Comparison of ENCODE assay signal across 20 cellular contexts in genomic region chr3:180910823-180911222, GRCh38. TPM values are rescaled to one million over a fixed set of nuclear protein-coding genes. Genes with fewer than 3 reads are reported as not detected.
DNase-seq lines count a peak whose midpoint lies in the region; ATAC-seq and TF ChIP-seq lines count a peak whose summit lies in the region.
"Had no signal": no experiment of that assay in that cellular context is flagged by ENCODE, and none has a peak within 500 bp of the region (broad histone marks: within the 10 kb centered on the region; RNA-seq: fewer than 3 reads in every experiment).

No MANE protein-coding gene starts in this region.

- CTCF ChIA-PET in activated CD4-positive, alpha-beta memory T cell treated with anti-CD3 and anti-CD28 coated beads for 36 hours (lab: Charles Lee): interaction anchor here (0.9 kb wide), 1 partner anchor 52 kb away, joined by 4 read pairs; no protein-coding TSS in a partner anchor
- CTCF ChIA-PET in activated CD4-positive, alpha-beta memory T cell treated with anti-CD3 and anti-CD28 coated beads, Interleukin-2, amount 10 ng/mL, durations not matched to agents 7 days and 5 days (lab: Charles Lee): no interaction called here
- CTCF ChIA-PET in CD8-positive, alpha-beta T cell (lab: Charles Lee): no interaction called here

- no peak overlapping the region for H3K4me3 Mint-ChIP-seq in activated CD4-positive, alpha-beta memory T cell treated with anti-CD3 and anti-CD28 coated beads for 36 hours
- H3K4me3 Mint-ChIP-seq in activated CD4-positive, alpha-beta memory T cell treated with anti-CD3 and anti-CD28 coated beads, Interleukin-2, amount 10 ng/mL, durations not matched to agents 7 days and 5 days: no peak overlapping the region
- H3K4me3 Mint-ChIP-seq in CD8-positive, alpha-beta T cell: peak overlapping the region; percentile 53
- H3K4me3 Mint-ChIP-seq in activated naive CD8-positive, alpha-beta T cell treated with anti-CD3 and anti-CD28 coated beads, Interleukin-2, amount 10 ng/mL, durations not matched to agents 7 days and 5 days: peak overlapping the region; percentile 16
- H3K4me3 Mint-ChIP-seq in nephron progenitor cell: peak overlapping the region; percentile 30

- ATAC-seq in CD8-positive, alpha-beta T cell: no peak
- no peak for ATAC-seq in activated naive CD8-positive, alpha-beta T cell treated with anti-CD3 and anti-CD28 coated beads, Interleukin-2, amount 10 ng/mL, durations not matched to agents 7 days and 5 days (ENCODE audit: low read depth)
- ATAC-seq: A549, pancreas, Right ventricle myocardium inferior had no signal

- H3K9me3 ChIP-seq in CD8-positive, alpha-beta T cell (ENCODE audit: low read length): no peaks in the 10 kb centered on the region
- H3K9me3 ChIP-seq: BE2C, pancreas, right atrium auricular region had no signal

- no peak overlapping the region for H3K27ac ChIP-seq in CD8-positive, alpha-beta T cell (ENCODE audit: low read depth, low read length)
- H3K27ac ChIP-seq: coronary artery, GM23248, right atrium auricular region had no signal

- H3K9me3 Mint-ChIP-seq in activated CD4-positive, alpha-beta memory T cell treated with anti-CD3 and anti-CD28 coated beads for 36 hours: peaks cover 3% of the 10 kb centered on the region
- peaks cover 3% of the 10 kb centered on the region for H3K9me3 Mint-ChIP-seq in activated CD4-positive, alpha-beta memory T cell treated with anti-CD3 and anti-CD28 coated beads, Interleukin-2, amount 10 ng/mL, durations not matched to agents 7 days and 5 days
- peaks cover 3% of the 10 kb centered on the region for H3K9me3 Mint-ChIP-seq in CD8-positive, alpha-beta T cell
- peaks cover 1% of the 10 kb centered on the region for H3K9me3 Mint-ChIP-seq in activated naive CD8-positive, alpha-beta T cell treated with anti-CD3 and anti-CD28 coated beads, Interleukin-2, amount 10 ng/mL, durations not matched to agents 7 days and 5 days
- peaks cover 10% of the 10 kb centered on the region for H3K9me3 Mint-ChIP-seq in nephron progenitor cell

- peaks cover 42% of the 10 kb centered on the region for H3K4me1 Mint-ChIP-seq in activated CD4-positive, alpha-beta memory T cell treated with anti-CD3 and anti-CD28 coated beads for 36 hours (ENCODE audit: low read depth)
- peaks cover 35% of the 10 kb centered on the region for H3K4me1 Mint-ChIP-seq in activated CD4-positive, alpha-beta memory T cell treated with anti-CD3 and anti-CD28 coated beads, Interleukin-2, amount 10 ng/mL, durations not matched to agents 7 days and 5 days
- H3K4me1 Mint-ChIP-seq in CD8-positive, alpha-beta T cell (ENCODE audit: low read depth): peaks cover 56% of the 10 kb centered on the region
- peaks cover 29% of the 10 kb centered on the region for H3K4me1 Mint-ChIP-seq in activated naive CD8-positive, alpha-beta T cell treated with anti-CD3 and anti-CD28 coated beads, Interleukin-2, amount 10 ng/mL, durations not matched to agents 7 days and 5 days
- H3K4me1 Mint-ChIP-seq in nephron progenitor cell: peaks cover 27% of the 10 kb centered on the region

- TF ChIP-seq CTCF in CD8-positive, alpha-beta T cell (IDR thresholded peaks at IDR 0.05): no peak
- no peak for TF ChIP-seq CTCF in nephron progenitor cell (IDR thresholded peaks at IDR 0.05)

- H3K4me1 ChIP-seq in CD8-positive, alpha-beta T cell (ENCODE audit: insufficient read depth, low read length): peaks cover 39% of the 10 kb centered on the region

- H3K27ac Mint-ChIP-seq in activated CD4-positive, alpha-beta memory T cell treated with anti-CD3 and anti-CD28 coated beads for 36 hours: peak overlapping the region; percentile 49
- no peak overlapping the region for H3K27ac Mint-ChIP-seq in activated CD4-positive, alpha-beta memory T cell treated with anti-CD3 and anti-CD28 coated beads, Interleukin-2, amount 10 ng/mL, durations not matched to agents 7 days and 5 days
- H3K27ac Mint-ChIP-seq in CD8-positive, alpha-beta T cell: no peak overlapping the region
- H3K27ac Mint-ChIP-seq in activated naive CD8-positive, alpha-beta T cell treated with anti-CD3 and anti-CD28 coated beads, Interleukin-2, amount 10 ng/mL, durations not matched to agents 7 days and 5 days: no peak overlapping the region
- H3K27ac Mint-ChIP-seq in nephron progenitor cell: no peak overlapping the region

- H3K4me3 ChIP-seq in CD8-positive, alpha-beta T cell (ENCODE audit: low read depth, low read length): no peak overlapping the region
- H3K4me3 ChIP-seq: A549, coronary artery, GM23248, pancreas, right atrium auricular region had no signal

- no peaks in the 10 kb centered on the region for H3K27me3 ChIP-seq in CD8-positive, alpha-beta T cell (ENCODE audit: insufficient read depth, low read length)
- H3K27me3 ChIP-seq: BE2C, pancreas, right atrium auricular region had no signal

- H3K36me3 ChIP-seq in CD8-positive, alpha-beta T cell (ENCODE audit: insufficient read depth, low read length): no peaks in the 10 kb centered on the region
- H3K36me3 ChIP-seq: pancreas, right atrium auricular region had no signal

- no peak for DNase-seq in activated CD4-positive, alpha-beta memory T cell treated with anti-CD3 and anti-CD28 coated beads for 36 hours
- no peak for DNase-seq in activated CD4-positive, alpha-beta memory T cell treated with anti-CD3 and anti-CD28 coated beads, Interleukin-2, amount 10 ng/mL, durations not matched to agents 7 days and 5 days
- DNase-seq in CD8-positive, alpha-beta T cell: no peak
- DNase-seq in activated naive CD8-positive, alpha-beta T cell treated with anti-CD3 and anti-CD28 coated beads, Interleukin-2, amount 10 ng/mL, durations not matched to agents 7 days and 5 days: no peak
- DNase-seq in nephron progenitor cell (no peak), UCSD-AML1 (lab: John Stamatoyannopoulos, UW; ENCODE audit: unreplicated experiment) (no peak), dedifferentiated amniotic fluid mesenchymal stem cell (ENCODE audit: extremely low spot score) (no peak), HPDE6-E6E7 (ENCODE audit: extremely low spot score) (no peak)
- DNase-seq: activated CD4-positive, alpha-beta T cell treated with anti-CD3 and anti-CD28 coated beads, Interleukin-2, amount 50 U/mL, for 1 hour; BE2C; GM23248; NCI-H1930; NCI-H226; NCI-H82; pancreas; substantia nigra had no signal

- intact Hi-C loops in activated CD4-positive, alpha-beta memory T cell treated with anti-CD3 and anti-CD28 coated beads for 36 hours (cut with micrococcal nuclease): loop anchor here (5.0 to 10.0 kb wide), 2 partner anchors 1349 to 1886 kb away; partner anchors contain the start of gene ACTL6A
- intact Hi-C loops in CD8-positive, alpha-beta T cell (cut with DNase I, micrococcal nuclease): loop anchor here (5.0 to 10.0 kb wide), 6 partner anchors 1259 to 1881 kb away; partner anchors contain the start of genes ZNF639 (in 2 of the 2), ACTL6A (in 1 of the 2), ATP11B (in 1 of the 2) and MFN1 (in 1 of the 2)

- peaks cover 13% of the 10 kb centered on the region for H3K36me3 Mint-ChIP-seq in activated CD4-positive, alpha-beta memory T cell treated with anti-CD3 and anti-CD28 coated beads for 36 hours
- H3K36me3 Mint-ChIP-seq in activated CD4-positive, alpha-beta memory T cell treated with anti-CD3 and anti-CD28 coated beads, Interleukin-2, amount 10 ng/mL, durations not matched to agents 7 days and 5 days (ENCODE audit: low read depth): peaks cover 18% of the 10 kb centered on the region
- H3K36me3 Mint-ChIP-seq in CD8-positive, alpha-beta T cell: peaks cover 22% of the 10 kb centered on the region
- H3K36me3 Mint-ChIP-seq in activated naive CD8-positive, alpha-beta T cell treated with anti-CD3 and anti-CD28 coated beads, Interleukin-2, amount 10 ng/mL, durations not matched to agents 7 days and 5 days: peaks cover 10% of the 10 kb centered on the region
- H3K36me3 Mint-ChIP-seq in nephron progenitor cell (ENCODE audit: low read depth): peaks cover 13% of the 10 kb centered on the region

- H3K27me3 Mint-ChIP-seq in activated CD4-positive, alpha-beta memory T cell treated with anti-CD3 and anti-CD28 coated beads for 36 hours: peaks cover 2% of the 10 kb centered on the region
- H3K27me3 Mint-ChIP-seq in activated CD4-positive, alpha-beta memory T cell treated with anti-CD3 and anti-CD28 coated beads, Interleukin-2, amount 10 ng/mL, durations not matched to agents 7 days and 5 days: no peaks in the 10 kb centered on the region
- H3K27me3 Mint-ChIP-seq in CD8-positive, alpha-beta T cell (ENCODE audit: low read depth): peaks cover 2% of the 10 kb centered on the region
- no peaks in the 10 kb centered on the region for H3K27me3 Mint-ChIP-seq in activated naive CD8-positive, alpha-beta T cell treated with anti-CD3 and anti-CD28 coated beads, Interleukin-2, amount 10 ng/mL, durations not matched to agents 7 days and 5 days
- H3K27me3 Mint-ChIP-seq in nephron progenitor cell (ENCODE audit: low read depth, poor library complexity): peaks cover 20% of the 10 kb centered on the region

- POLR2A ChIA-PET in activated CD4-positive, alpha-beta memory T cell treated with anti-CD3 and anti-CD28 coated beads for 36 hours (lab: Charles Lee): no interaction called here
- POLR2A ChIA-PET in activated CD4-positive, alpha-beta memory T cell treated with anti-CD3 and anti-CD28 coated beads, Interleukin-2, amount 10 ng/mL, durations not matched to agents 7 days and 5 days (lab: Charles Lee): no interaction called here
- POLR2A ChIA-PET in CD8-positive, alpha-beta T cell (lab: Charles Lee): interaction anchor here (3.0 kb wide), 1 partner anchor 21 kb away, joined by 13 read pairs; no protein-coding TSS in a partner anchor
- POLR2A ChIA-PET in activated naive CD8-positive, alpha-beta T cell treated with anti-CD3 and anti-CD28 coated beads, Interleukin-2, amount 10 ng/mL, durations not matched to agents 7 days and 5 days (lab: Charles Lee): no interaction called here

RNA-seq across cellular contexts. Expression of gene FXR1, which starts 1.6 kb away (rescaled TPM):
- total RNA-seq in activated CD4-positive, alpha-beta memory T cell treated with anti-CD3 and anti-CD28 coated beads for 36 hours: 100 to 1,000 TPM; 165 to 169 TPM
- 100 to 1,000 TPM; 127 to 134 TPM for total RNA-seq in activated CD4-positive, alpha-beta memory T cell treated with anti-CD3 and anti-CD28 coated beads, Interleukin-2, amount 10 ng/mL, durations not matched to agents 7 days and 5 days
- total RNA-seq in CD8-positive, alpha-beta T cell: 100 to 1,000 TPM; 192 to 206 TPM
- total RNA-seq in activated naive CD8-positive, alpha-beta T cell treated with anti-CD3 and anti-CD28 coated beads, Interleukin-2, amount 10 ng/mL, durations not matched to agents 7 days and 5 days: 100 to 1,000 TPM; 140 TPM

Comparison
In these comparisons a context has a peak if more than half of its experiments do, and no peak if none do; other contexts are left out.
1. H3K4me3 Mint-ChIP-seq: peak in CD8-positive, alpha-beta T cell (single experiment), activated naive CD8-positive, alpha-beta T cell treated with anti-CD3 and anti-CD28 coated beads, Interleukin-2, amount 10 ng/mL, durations not matched to agents 7 days and 5 days (single experiment) and nephron progenitor cell (single experiment); none in activated CD4-positive, alpha-beta memory T cell treated with anti-CD3 and anti-CD28 coated beads for 36 hours (single experiment) and activated CD4-positive, alpha-beta memory T cell treated with anti-CD3 and anti-CD28 coated beads, Interleukin-2, amount 10 ng/mL, durations not matched to agents 7 days and 5 days (single experiment).